Comparison of ENCODE assay signal across 8 cellular contexts in genomic region chr19:57191141-57192063, GRCh38. TPM values are rescaled to one million over a fixed set of nuclear protein-coding genes. Genes with fewer than 3 reads are reported as not detected.
DNase-seq lines count a peak whose midpoint lies in the region; ATAC-seq, FAIRE-seq and TF ChIP-seq lines count a peak whose summit lies in the region.

TSS of gene ZNF264 (plus strand) at chr19:57191500. CDS start at chr19:57191914, 414 bp downstream.

- dilution Hi-C loops in keratinocyte (cut with MboI; ENCODE audit: extremely low pct_ligation_motif_present, low sequenced_read_pairs) = no loop called here

- H3K4me3 ChIP-seq in ACC112 (ENCODE audit: low read depth, low read length) (peak within 1 kb of the TSS; percentile 91), keratinocyte (ENCODE audit: control insufficient read depth in 2 of 3, extremely low read depth in 1 of 3, insufficient read depth in 2 of 3, low read depth in 1 of 3, low read length in 3 of 3) (peak within 1 kb of the TSS; percentile 82 to 95 (median 94))

- no peaks in the 10 kb centered on the region for H3K9me3 ChIP-seq in keratinocyte (ENCODE audit: control insufficient read depth, low read depth, low read length)

- peak in 1 of 3 experiments; percentile 13 for TF ChIP-seq CTCF in keratinocyte (optimal IDR thresholded peaks at IDR 0.05 in 1 of 3, IDR thresholded peaks at IDR 0.05 in 1 of 3, conservative IDR thresholded peaks at IDR 0.05 in 1 of 3; ENCODE audit: extremely low read depth in 1 of 3, insufficient read depth in 2 of 3, low read length in 3 of 3)

- no peaks in the 10 kb centered on the region for H3K27me3 ChIP-seq in ACC112 (ENCODE audit: insufficient read depth, low read length)
- H3K27me3 ChIP-seq in keratinocyte (ENCODE audit: control insufficient read depth, extremely low read depth, insufficient read depth, low read length) = no peaks in the 10 kb centered on the region

- ATAC-seq in GM18858 (IDR thresholded peaks at IDR 0.05; ENCODE audit: unreplicated experiment) (peak; percentile 87), HG03095 (IDR thresholded peaks at IDR 0.05; ENCODE audit: unreplicated experiment) (peak; percentile 88)

- peak; percentile 39 for FAIRE-seq in keratinocyte (lab: Jason Lieb, UNC)

- DNase-seq in NCI-H2227 (lab: John Stamatoyannopoulos, UW; ENCODE audit: unreplicated experiment) (peak; percentile 96), cerebellar nuclear complex (lab: John Stamatoyannopoulos, UW) (peak; percentile 23 to 33), keratinocyte (ENCODE audit: low read depth, low spot score) (no peak)
- DNase-seq in activated CD4-positive, alpha-beta T cell treated with anti-CD3 and anti-CD28 coated beads for 1 hour = peak; percentile 78
- DNase-seq in stimulated activated CD4-positive, alpha-beta T cell treated with anti-CD3 and anti-CD28 coated beads, Interleukin-12 subunit alpha, Interleukin-12 subunit beta, amount 100 ng/mL, for 48 hours (ENCODE audit: low read depth in 2 of 3, low spot score in 1 of 3) = peak; percentile 75 to 87 (median 79)

- H3K27ac ChIP-seq in ACC112 (ENCODE audit: low read depth, low read length) (peak within 1 kb of the TSS; percentile 40), keratinocyte (ENCODE audit: control insufficient read depth, insufficient read depth, low read length) (peak within 1 kb of the TSS; percentile 82)

- peaks cover 2% of the 10 kb centered on the region for H4K20me1 ChIP-seq in keratinocyte (ENCODE audit: control insufficient read depth, extremely low read depth, insufficient read depth, low read length)

- peak within 1 kb of the TSS; percentile 89 for H3K9ac ChIP-seq in keratinocyte (ENCODE audit: control insufficient read depth, extremely low read depth, insufficient read depth, low read length)

- peak within 1 kb of the TSS; percentile 78 for H3K4me2 ChIP-seq in keratinocyte (ENCODE audit: control insufficient read depth, extremely low read depth, insufficient read depth, low read depth, low read length)

- H3K36me3 ChIP-seq in ACC112 (ENCODE audit: insufficient read depth, low read length) (peaks cover 15% of the 10 kb centered on the region), keratinocyte (ENCODE audit: control insufficient read depth in 2 of 2, extremely low read depth in 1 of 2, insufficient read depth in 2 of 2, low read length in 2 of 2) (peaks cover 8 to 18% of the 10 kb centered on the region in 2 experiments)

- peak within 1 kb of the TSS; percentile 95 for H2AFZ ChIP-seq in ACC112 (ENCODE audit: low read length, unreplicated experiment)
- H2AFZ ChIP-seq in keratinocyte (ENCODE audit: control insufficient read depth, low read length) = peak within 1 kb of the TSS; percentile 97

- peaks cover 5% of the 10 kb centered on the region for H3K4me1 ChIP-seq in ACC112 (ENCODE audit: control insufficient read depth, insufficient read depth, low read length, unreplicated experiment)
- H3K4me1 ChIP-seq in keratinocyte (ENCODE audit: control insufficient read depth, extremely low read depth, insufficient read depth, low read length) = peaks cover 10% of the 10 kb centered on the region

- H3K79me2 ChIP-seq in ACC112 (ENCODE audit: control insufficient read depth, insufficient read depth, low read length, unreplicated experiment) (peaks cover 24% of the 10 kb centered on the region), keratinocyte (ENCODE audit: control insufficient read depth, insufficient read depth, low read length) (peaks cover 40% of the 10 kb centered on the region)

- no peaks in the 10 kb centered on the region for H3K9me1 ChIP-seq in keratinocyte (ENCODE audit: control insufficient read depth, extremely low read depth, insufficient read depth, low read length)

RNA-seq across cellular contexts. Expression of gene ZNF264, which starts in this region (rescaled TPM):
- 7.4 to 8.7 TPM (median 7.6 TPM) in 3 replicates for polyA plus RNA-seq in keratinocyte
- polyA plus RNA-seq in keratinocyte (2011; ENCODE audit: low read depth) = 3.7 TPM
- polyA plus RNA-seq in keratinocyte (2011; cell fraction: cytosol; rRNA removed) = 2.7 and 4.1 TPM in 2 replicates
- polyA plus RNA-seq in keratinocyte (2011; cell fraction: nucleus; rRNA removed) = 13.6 and 14.0 TPM in 2 replicates
- 5.5 and 6.6 TPM in 2 replicates for polyA plus RNA-seq in keratinocyte (2012; ENCODE audit: low replicate concordance)
- 34.1 to 44.6 TPM (median 42.3 TPM) in 3 replicates for polyA minus RNA-seq in keratinocyte
- 13.0 TPM for polyA minus RNA-seq in keratinocyte (2011; cell fraction: cytosol; rRNA and poly(A)+ RNA removed)
- polyA minus RNA-seq in keratinocyte (2011; cell fraction: nucleus; rRNA and poly(A)+ RNA removed) = 21.9 and 50.5 TPM in 2 replicates
